In the genomic region with DNA sequence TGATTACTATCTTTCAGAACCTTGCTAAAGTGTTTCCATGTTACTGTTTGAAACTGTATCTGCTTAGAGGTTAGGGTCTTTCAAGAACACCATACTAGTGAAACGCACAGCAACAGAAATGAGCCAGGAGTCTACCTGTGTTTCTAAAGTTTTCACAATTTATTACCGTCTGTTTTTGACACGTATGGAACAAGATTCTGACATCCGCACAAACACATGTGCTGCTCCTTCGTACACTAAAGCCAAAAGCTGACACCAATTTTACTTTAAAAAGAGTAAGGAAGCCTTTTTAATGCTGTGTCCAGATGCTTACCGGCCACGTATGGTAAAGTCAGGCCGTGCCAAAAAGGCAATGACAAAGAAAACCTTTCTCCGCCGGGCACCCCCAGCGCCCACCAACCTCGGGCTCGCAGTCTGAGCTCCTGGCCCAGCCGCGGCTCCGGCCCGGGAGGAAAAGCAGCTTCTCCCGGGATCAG, we compare ENCODE assay signal across 1 cellular context.
TF ChIP-seq lines count a peak whose summit lies in the region.

No MANE protein-coding gene starts in this region.

TF ChIP-seq in endothelial cell of umbilical vein, 7 proteins besides CTCF, POLR2A, EP300 and RAD21:
- TF ChIP-seq MYC (IDR thresholded peaks at IDR 0.05; ENCODE audit: low read depth, low read length) (no peak), GATA2 (IDR thresholded peaks at IDR 0.05; ENCODE audit: insufficient read depth, insufficient read length, low read depth, low read length) (no peak), FOS (IDR thresholded peaks at IDR 0.05; ENCODE audit: borderline replicate concordance, insufficient read depth, low read length) (no peak), JUN (IDR thresholded peaks at IDR 0.05; ENCODE audit: borderline replicate concordance, insufficient read depth, insufficient read length, low read depth) (no peak)
